8 cellular contexts compared by ENCODE assay signal in genomic region chr7:8295638-8296361, GRCh38. TPM values are rescaled to one million over a fixed set of nuclear protein-coding genes. Genes with fewer than 3 reads are reported as not detected.
DNase-seq lines count a peak whose midpoint lies in the region; ATAC-seq and TF ChIP-seq lines count a peak whose summit lies in the region.

No MANE protein-coding gene starts in this region.

- no peaks in the 10 kb centered on the region for H3F3A ChIP-seq in OCI-LY1 (ENCODE audit: insufficient read depth, low read length)

- in situ Hi-C loops in HAP-1 (cut with MboI; ENCODE audit: low sequenced_read_pairs) (no loop called here), gastrocnemius medialis (cut with MboI; ENCODE audit: low sequenced_read_pairs in 4 of 4) (no loop called here)

- peak; percentile 99 for ATAC-seq in gastrocnemius medialis

- H3K9ac ChIP-seq in Karpas-422 (ENCODE audit: low read length) (no peak overlapping the region), OCI-LY1 (ENCODE audit: low read length) (no peak overlapping the region)

- peak; percentile 90 for DNase-seq in A172 (ENCODE audit: low spot score)
- DNase-seq in GM04504 (ENCODE audit: low read depth) = peak; percentile 24
- peak; percentile 57 to 87 for DNase-seq in HAP-1 (ENCODE audit: low spot score in 2 of 2)
- DNase-seq in Karpas-422 = peak; percentile 90
- DNase-seq in astrocyte of the hippocampus (ENCODE audit: low read depth, low spot score) = peak; percentile 87
- peak; percentile 51 for DNase-seq in hepatic stellate cell (ENCODE audit: low spot score)
- peak; percentile 18 to 32 for DNase-seq in gastrocnemius medialis

- H3K79me2 ChIP-seq in Karpas-422 (ENCODE audit: low read length) (no peaks in the 10 kb centered on the region), OCI-LY1 (ENCODE audit: insufficient read depth, low read length) (no peaks in the 10 kb centered on the region)

- H3K9me3 ChIP-seq in HAP-1 = no peaks in the 10 kb centered on the region
- H3K9me3 ChIP-seq in Karpas-422 (ENCODE audit: low read length) = no peaks in the 10 kb centered on the region
- H3K9me3 ChIP-seq in OCI-LY1 (ENCODE audit: low read length) = no peaks in the 10 kb centered on the region
- no peaks in the 10 kb centered on the region for H3K9me3 ChIP-seq in gastrocnemius medialis

- H3K36me3 ChIP-seq in HAP-1 (replicated peaks) (no peaks in the 10 kb centered on the region), Karpas-422 (ENCODE audit: insufficient read depth, low read length) (no peaks in the 10 kb centered on the region), OCI-LY1 (ENCODE audit: insufficient read depth, low read length) (no peaks in the 10 kb centered on the region), gastrocnemius medialis (no peaks in the 10 kb centered on the region)

- H3K4me3 ChIP-seq in HAP-1 (no peak overlapping the region), Karpas-422 (ENCODE audit: low read length) (no peak overlapping the region), OCI-LY1 (ENCODE audit: low read depth, low read length, poor library complexity, severe bottlenecking) (no peak overlapping the region), gastrocnemius medialis (no peak overlapping the region)

- H3K9me2 ChIP-seq in Karpas-422 (replicated peaks; ENCODE audit: insufficient read depth, low read length) (no peaks in the 10 kb centered on the region), OCI-LY1 (ENCODE audit: low read depth, low read length) (no peaks in the 10 kb centered on the region)

- TF ChIP-seq POLR2A in gastrocnemius medialis (IDR thresholded peaks at IDR 0.05) = no peak

- H4K20me1 ChIP-seq in Karpas-422 (ENCODE audit: insufficient read depth, low read depth, low read length) (no peaks in the 10 kb centered on the region), OCI-LY1 (ENCODE audit: insufficient read depth, low read length) (no peaks in the 10 kb centered on the region)

- no peak overlapping the region for H3K4me2 ChIP-seq in Karpas-422 (ENCODE audit: low read depth, low read length, poor library complexity, severe bottlenecking)
- H3K4me2 ChIP-seq in OCI-LY1 (ENCODE audit: low read length) = no peak overlapping the region

- H3K4me1 ChIP-seq in HAP-1 (no peaks in the 10 kb centered on the region), Karpas-422 (ENCODE audit: low read length) (no peaks in the 10 kb centered on the region), OCI-LY1 (ENCODE audit: insufficient read depth, low read length, severe bottlenecking) (no peaks in the 10 kb centered on the region), gastrocnemius medialis (peaks cover 0 to 4% of the 10 kb centered on the region in 2 donors)

- intact Hi-C loops in gastrocnemius medialis (cut with DNase I; ENCODE audit: low total_unique reads) = loop anchor here (5.0 kb wide), 1 partner anchor 1703 kb away; the partner anchor contains the start of gene INTS15

- no peaks in the 10 kb centered on the region; the same call in 1 of the 2 replicates for H3K27me3 ChIP-seq in HAP-1 (ENCODE audit: low read depth)
- no peaks in the 10 kb centered on the region for H3K27me3 ChIP-seq in Karpas-422 (ENCODE audit: low read length)
- H3K27me3 ChIP-seq in OCI-LY1 (ENCODE audit: insufficient read depth, low read length) = no peaks in the 10 kb centered on the region
- no peaks in the 10 kb centered on the region for H3K27me3 ChIP-seq in gastrocnemius medialis

- H2AFZ ChIP-seq in Karpas-422 (ENCODE audit: low read length) (no peak overlapping the region), OCI-LY1 (ENCODE audit: low read length) (no peak overlapping the region)

- no peak overlapping the region for H3K27ac ChIP-seq in Karpas-422 (ENCODE audit: low read length)
- no peak overlapping the region for H3K27ac ChIP-seq in OCI-LY1 (ENCODE audit: low read depth, low read length, poor library complexity, severe bottlenecking)
- H3K27ac ChIP-seq in gastrocnemius medialis = no peak overlapping the region

- TF ChIP-seq CTCF in OCI-LY1 (IDR thresholded peaks at IDR 0.05; ENCODE audit: low read length) (peak; percentile 75), gastrocnemius medialis (IDR thresholded peaks at IDR 0.05 in 4 of 5, conservative IDR thresholded peaks at IDR 0.05 in 1 of 5) (peak; percentile 52 to 77 (median 74))

RNA-seq across cellular contexts. Expression of gene ICA1, which starts 33.8 kb away (rescaled TPM):
- total RNA-seq in A172 (2014; rRNA removed; shearing (Covaris generic)) = 6.5 and 10.4 TPM in 2 replicates
- total RNA-seq in Karpas-422 (2014; rRNA removed; shearing (Covaris generic); ENCODE audit: low replicate concordance) = 0.19 TPM in 1 of 2 replicates, not detected in the other
- total RNA-seq in gastrocnemius medialis = 10 to 100 TPM in 1 of 4 donors, 1 to 10 TPM in 3; 1.6 to 20.9 (median 4.0) TPM

Comparison
In these comparisons a context has a peak if more than half of its experiments do, and no peak if none do; other contexts are left out.
1. DNase-seq: peak in every context shown above with its lines; median percentile 90 in A172; 90 in Karpas-422; 87 in astrocyte of the hippocampus; 72 in HAP-1; 51 in hepatic stellate cell; 25 in gastrocnemius medialis; 24 in GM04504.